Comparison of ENCODE assay signal across 15 cellular contexts in genomic region chr3:158355623-158356588, GRCh38.
DNase-seq lines count a peak whose midpoint lies in the region; ATAC-seq and TF ChIP-seq lines count a peak whose summit lies in the region.
"Had no signal": no experiment of that assay in that cellular context is flagged by ENCODE, and none has a peak within 500 bp of the region (broad histone marks: within the 10 kb centered on the region; RNA-seq: fewer than 3 reads in every experiment).

No MANE protein-coding gene starts in this region.

- peak overlapping the region; percentile 47 for H3K4me3 ChIP-seq in MM.1S (ENCODE audit: low read length)
- H3K4me3 ChIP-seq: psoas muscle, vagina had no signal

- H3K4me1 ChIP-seq in MM.1S (ENCODE audit: low read length), result peaks cover 57% of the 10 kb centered on the region
- H3K4me1 ChIP-seq: vagina had no signal

- no peaks in the 10 kb centered on the region for H3K9me2 ChIP-seq in MM.1S (replicated peaks; ENCODE audit: insufficient read depth, low read length)

- H3K36me3 ChIP-seq in MM.1S (replicated peaks; ENCODE audit: insufficient read depth, low read length), result 0 out of 2 replicates have a peak, but pooled peaks cover 3% of the 10 kb centered on the region
- H3K36me3 ChIP-seq: vagina had no signal

- TF ChIP-seq CTCF in GM10266 (IDR thresholded peaks at IDR 0.05; ENCODE audit: control insufficient read depth, insufficient read depth, low read depth, missing control alignments), result no peak
- TF ChIP-seq CTCF in MM.1S (IDR thresholded peaks at IDR 0.05; ENCODE audit: low read length), result no peak

- ATAC-seq in GM19467 (IDR thresholded peaks at IDR 0.05; ENCODE audit: unreplicated experiment), result peak; percentile 89
- ATAC-seq in HG02970 (IDR thresholded peaks at IDR 0.05; ENCODE audit: low FRiP score, unreplicated experiment), result peak; percentile 94
- ATAC-seq: left ventricle myocardium superior, psoas muscle had no signal

- peak overlapping the region; percentile 38; the same call in 1 of the 2 replicates for H3K9ac ChIP-seq in MM.1S (ENCODE audit: low read length)

- H4K20me1 ChIP-seq in MM.1S (ENCODE audit: insufficient read depth, low read length), result no peaks in the 10 kb centered on the region

- H3K79me2 ChIP-seq in MM.1S (ENCODE audit: low read length), result peaks cover 19% of the 10 kb centered on the region; the same call in 1 of the 2 replicates

- H3K27ac ChIP-seq in MM.1S (ENCODE audit: low read length), result peak overlapping the region; percentile 83
- H3K27ac ChIP-seq: psoas muscle, vagina had no signal

- DNase-seq in GM10266 (ENCODE audit: extremely low spot score) (peak; percentile 10), MM.1S (peak; percentile 95), nucleus accumbens (lab: John Stamatoyannopoulos, UW) (no peak), mesenteric fat pad (ENCODE audit: low spot score) (no peak), NCI-H526 treated with DMSO at 0.1 percent for 48 hours (lab: John Stamatoyannopoulos, UW) (no peak), NCI-H226 (no peak)
- DNase-seq: cerebellar nuclear complex, IMR-90, left ventricle myocardium superior, NCI-H748 treated with DMSO at 0.1 percent for 48 hours, psoas muscle, T1000 had no signal

- H3K9me3 ChIP-seq in MM.1S (replicated peaks; ENCODE audit: insufficient read depth, low read length), result no peaks in the 10 kb centered on the region
- H3K9me3 ChIP-seq: psoas muscle, vagina had no signal

- peak overlapping the region; percentile 65 for H3K4me2 ChIP-seq in MM.1S (ENCODE audit: low read depth, low read length)

- peaks cover 30% of the 10 kb centered on the region for H3F3A ChIP-seq in MM.1S (ENCODE audit: insufficient read depth, low read length)

- no peaks in the 10 kb centered on the region for H3K27me3 ChIP-seq in MM.1S (replicated peaks; ENCODE audit: insufficient read depth, low read length)
- H3K27me3 ChIP-seq: vagina had no signal

- H2AFZ ChIP-seq in MM.1S (ENCODE audit: low read length), result no peak overlapping the region

Comparison
In these comparisons a context has a peak if more than half of its experiments do, and no peak if none do; other contexts are left out.
1. DNase-seq: peak in GM10266 (single experiment) and MM.1S (single experiment); none in nucleus accumbens (0 of 56), mesenteric fat pad (single experiment), NCI-H526 treated with DMSO at 0.1 percent for 48 hours (single experiment) and NCI-H226 (single experiment).